Comparison of ENCODE assay signal across 16 cellular contexts in the genomic region with DNA sequence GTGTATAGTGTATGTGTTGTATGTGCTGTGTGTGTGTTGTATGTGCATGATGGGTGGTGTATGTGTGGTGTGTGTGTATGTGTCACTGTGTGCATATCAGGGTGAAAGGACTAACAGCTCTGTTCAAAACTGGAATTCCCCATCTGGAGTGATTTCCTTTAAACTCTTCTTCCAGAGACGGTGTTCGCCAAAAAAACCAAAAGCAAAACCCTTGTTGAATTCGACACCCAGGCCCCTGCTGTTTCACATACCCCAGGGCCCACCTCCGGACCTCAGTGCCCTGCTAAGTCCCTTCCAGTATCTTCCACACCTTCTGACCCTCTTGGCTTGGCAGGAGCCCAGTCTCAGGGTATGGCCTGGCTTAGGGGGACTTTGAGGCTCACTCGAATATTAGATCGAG. TPM values are rescaled to one million over a fixed set of nuclear protein-coding genes. Genes with fewer than 3 reads are reported as not detected.
A peak's percentile ranks its signal among the peaks of the same experiment; 100 is the strongest.
DNase-seq lines count a peak whose midpoint lies in the region; ATAC-seq, FAIRE-seq and TF ChIP-seq lines count a peak whose summit lies in the region.
"Had no signal": no experiment of that assay in that cellular context is flagged by ENCODE, and none has a peak within 500 bp of the region (broad histone marks: within the 10 kb centered on the region; RNA-seq: fewer than 3 reads in every experiment).

No MANE protein-coding gene starts in this region.

- ATAC-seq in A549 (peak in 1 of 2 experiments; percentile 18; a peak in 2 of 6 replicates), HG03095 (IDR thresholded peaks at IDR 0.05; ENCODE audit: unreplicated experiment) (no peak)

- no peaks in the 10 kb centered on the region for H3K27me3 Mint-ChIP-seq in brain

- no peak for TF ChIP-seq RAD21 in A549 (conservative IDR thresholded peaks at IDR 0.05 in 1 of 2, IDR thresholded peaks at IDR 0.05 in 1 of 2)

- FAIRE-seq in A549 (lab: Jason Lieb, UNC) = no peak
- FAIRE-seq: endometrium, TTC549 had no signal

- no peak for TF ChIP-seq CTCF in A549 (IDR thresholded peaks at IDR 0.05)
- no peak for TF ChIP-seq CTCF in brain (conservative IDR thresholded peaks at IDR 0.05)

- no peak for TF ChIP-seq POLR2A in A549 (IDR thresholded peaks at IDR 0.05; ENCODE audit: low read length)

- H3K9me3 Mint-ChIP-seq in brain = peaks cover 2 to 10% (median 5%) of the 10 kb centered on the region in 5 experiments

- peak overlapping the region in 1 of 5 experiments; percentile 3 for H3K4me3 Mint-ChIP-seq in brain
- H3K4me3 Mint-ChIP-seq: activated CD4-positive, alpha-beta memory T cell treated with anti-CD3 and anti-CD28 coated beads for 36 hours; memory B cell; nephron had no signal

- H3K4me1 Mint-ChIP-seq in brain = peaks cover 25% of the 10 kb centered on the region

- POLR2A ChIA-PET in A549 (lab: Yijun Ruan, JAX) = no interaction called here

- CTCF ChIA-PET in A549 (lab: Yijun Ruan, JAX) = interaction anchor here (1.4 to 3.1 kb wide), 4 partner anchors 8 to 21 kb away, joined by 5 to 21 read pairs (median 8); no protein-coding TSS in a partner anchor

- H3K9me3 ChIP-seq in A549 = no peaks in the 10 kb centered on the region

- H3K4me2 ChIP-seq in A549 = 0 out of 3 replicates have a peak overlapping the region, but pooled peaks have one; percentile 33
- H3K4me2 ChIP-seq: PC-9 had no signal

- H3K27ac Mint-ChIP-seq in brain = peak overlapping the region in 3 of 5 experiments; percentile 49 to 94 (median 63)
- H3K27ac Mint-ChIP-seq: memory B cell, nephron had no signal

- WGBS in A549 (ENCODE audit: missing lambda C conversion rate) = 62% methylated on average over 6 of the region's 6 CpGs

- peak overlapping the region in 1 of 2 experiments; percentile 50; a peak in 3 of 6 replicates for H3K27ac ChIP-seq in A549
- H3K27ac ChIP-seq: PC-9 had no signal

- no peak for TF ChIP-seq EP300 in A549 (IDR thresholded peaks at IDR 0.05)

- H3K36me3 Mint-ChIP-seq in brain = peaks cover 41% of the 10 kb centered on the region
- H3K36me3 Mint-ChIP-seq: activated CD4-positive, alpha-beta memory T cell treated with anti-CD3 and anti-CD28 coated beads for 36 hours had no signal

- no peak overlapping the region for H3K4me3 ChIP-seq in A549
- H3K4me3 ChIP-seq: PC-9 had no signal

- H3K4me1 ChIP-seq in A549 = peaks cover 15% of the 10 kb centered on the region; the same call in 1 of the 3 replicates

- DNase-seq in A549 (ENCODE audit: low read depth in 1 of 2, low spot score in 1 of 2) (no peak), ELR (ENCODE audit: low read depth) (peak; percentile 51), kidney tubule cell (ENCODE audit: low spot score) (peak; percentile 7), nucleus accumbens (lab: John Stamatoyannopoulos, UW) (no peak), NCI-H187 (lab: John Stamatoyannopoulos, UW) (no peak), kidney glomerular epithelial cell (lab: John Stamatoyannopoulos, UW) (no peak)
- DNase-seq: activated CD4-positive, alpha-beta memory T cell treated with anti-CD3 and anti-CD28 coated beads for 36 hours; NCI-H2081 treated with DMSO at 0.1 percent for 48 hours; NCI-H526; PC-9 had no signal

TF ChIP-seq in A549, 52 proteins besides CTCF, POLR2A, EP300 and RAD21:
- no peak for TF ChIP-seq FOXS1 (CRISPR knock-in tag; IDR thresholded peaks at IDR 0.05)
- TF ChIP-seq CBX2 (IDR thresholded peaks at IDR 0.05; ENCODE audit: borderline replicate concordance, low read depth) = no peak
- TF ChIP-seq ZC3H11A (IDR thresholded peaks at IDR 0.05) = no peak
- TF ChIP-seq, protein P1, sequence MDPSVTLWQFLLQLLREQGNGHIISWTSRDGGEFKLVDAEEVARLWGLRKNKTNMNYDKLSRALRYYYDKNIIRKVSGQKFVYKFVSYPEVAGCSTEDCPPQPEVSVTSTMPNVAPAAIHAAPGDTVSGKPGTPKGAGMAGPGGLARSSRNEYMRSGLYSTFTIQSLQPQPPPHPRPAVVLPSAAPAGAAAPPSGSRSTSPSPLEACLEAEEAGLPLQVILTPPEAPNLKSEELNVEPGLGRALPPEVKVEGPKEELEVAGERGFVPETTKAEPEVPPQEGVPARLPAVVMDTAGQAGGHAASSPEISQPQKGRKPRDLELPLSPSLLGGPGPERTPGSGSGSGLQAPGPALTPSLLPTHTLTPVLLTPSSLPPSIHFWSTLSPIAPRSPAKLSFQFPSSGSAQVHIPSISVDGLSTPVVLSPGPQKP (IDR thresholded peaks at IDR 0.05; ENCODE audit: low read depth, low read length) = no peak
- no peak for TF ChIP-seq FOSB (CRISPR knock-in tag; IDR thresholded peaks at IDR 0.05)
- no peak for TF ChIP-seq ZNF302 (CRISPR knock-in tag; IDR thresholded peaks at IDR 0.05)
- TF ChIP-seq RCOR1 (IDR thresholded peaks at IDR 0.05; ENCODE audit: low read depth, low read length) = no peak
- no peak for TF ChIP-seq KDM1A (IDR thresholded peaks at IDR 0.05; ENCODE audit: low read depth)
- TF ChIP-seq HOXB13 (CRISPR knock-in tag; IDR thresholded peaks at IDR 0.05; ENCODE audit: low read depth) = no peak
- TF ChIP-seq, protein P2, sequence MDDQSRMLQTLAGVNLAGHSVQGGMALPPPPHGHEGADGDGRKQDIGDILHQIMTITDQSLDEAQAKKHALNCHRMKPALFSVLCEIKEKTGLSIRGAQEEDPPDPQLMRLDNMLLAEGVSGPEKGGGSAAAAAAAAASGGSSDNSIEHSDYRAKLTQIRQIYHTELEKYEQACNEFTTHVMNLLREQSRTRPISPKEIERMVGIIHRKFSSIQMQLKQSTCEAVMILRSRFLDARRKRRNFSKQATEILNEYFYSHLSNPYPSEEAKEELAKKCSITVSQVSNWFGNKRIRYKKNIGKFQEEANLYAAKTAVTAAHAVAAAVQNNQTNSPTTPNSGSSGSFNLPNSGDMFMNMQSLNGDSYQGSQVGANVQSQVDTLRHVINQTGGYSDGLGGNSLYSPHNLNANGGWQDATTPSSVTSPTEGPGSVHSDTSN (IDR thresholded peaks at IDR 0.05) = no peak
- no peak for TF ChIP-seq SMC3 (IDR thresholded peaks at IDR 0.05)
- TF ChIP-seq HEYL (CRISPR knock-in tag; IDR thresholded peaks at IDR 0.05) = no peak
- no peak for TF ChIP-seq ESRRA (IDR thresholded peaks at IDR 0.05; ENCODE audit: borderline replicate concordance, low read length)
- TF ChIP-seq FOSL2 (IDR thresholded peaks at IDR 0.05) = no peak
- no peak for TF ChIP-seq FOSL2 (CRISPR knock-in tag; IDR thresholded peaks at IDR 0.05)
- no peak for TF ChIP-seq TP53 (CRISPR knock-in tag; IDR thresholded peaks at IDR 0.05)
- TF ChIP-seq KDM5A (IDR thresholded peaks at IDR 0.05) = no peak
- TF ChIP-seq JUNB (IDR thresholded peaks at IDR 0.05) = no peak

RNA-seq across cellular contexts. Expression of gene SEC13, which starts 44.9 kb away (rescaled TPM):
- 107 and 121 TPM in 2 replicates for polyA plus RNA-seq in A549 (2011; rRNA removed)
- polyA plus RNA-seq in A549 (2012; cell fraction: cytosol; rRNA removed) = 221 and 230 TPM in 2 replicates
- 206 and 249 TPM in 2 replicates for polyA plus RNA-seq in A549 (2012; cell fraction: nucleus; rRNA removed)
- 176 to 188 TPM (median 181 TPM) in 3 replicates for polyA plus RNA-seq in A549 (2017; fragmentation: RNase III; extraction: RNeasy Plus Mini Kit Qiagen cat#74134 plus additional on column Dnase treatment)
- polyA minus RNA-seq in A549 (2011; rRNA and poly(A)+ RNA removed) = 272 and 300 TPM in 2 replicates
- 107 TPM for polyA plus RNA-seq in brain (ENCODE audit: insufficient read depth, low read depth, low replicate concordance)

Comparison
In these comparisons a context has a peak if more than half of its experiments do, and no peak if none do; other contexts are left out.
1. DNase-seq: peak in ELR (single experiment) and kidney tubule cell (single experiment); none in A549 (0 of 2), nucleus accumbens (0 of 56), NCI-H187 (0 of 2) and kidney glomerular epithelial cell (single experiment).